Comparison of ENCODE assay signal across 12 cellular contexts in the genomic region with DNA sequence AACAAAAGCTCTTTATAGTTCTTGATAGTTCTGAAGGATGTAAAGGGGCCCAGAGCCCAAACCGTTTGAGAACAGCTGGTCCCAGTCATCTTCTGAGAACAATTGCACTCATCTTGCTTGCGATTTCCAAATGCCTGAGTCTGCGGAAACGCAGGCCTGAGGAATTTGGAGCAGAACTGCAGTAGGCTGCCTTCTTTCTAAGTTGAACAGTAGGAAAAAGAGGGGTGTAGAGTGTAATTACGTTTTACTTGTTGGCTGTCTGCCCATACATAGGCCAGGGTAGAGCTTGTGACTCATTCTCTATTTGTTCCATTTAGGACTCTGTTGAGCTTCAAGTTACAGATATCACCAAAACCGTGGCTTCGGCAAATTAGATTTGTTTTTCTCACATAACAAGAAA. TPM values are rescaled to one million over a fixed set of nuclear protein-coding genes. Genes with fewer than 3 reads are reported as not detected.
DNase-seq lines count a peak whose midpoint lies in the region; ATAC-seq and TF ChIP-seq lines count a peak whose summit lies in the region.
"Had no signal": no experiment of that assay in that cellular context is flagged by ENCODE, and none has a peak within 500 bp of the region (broad histone marks: within the 10 kb centered on the region; RNA-seq: fewer than 3 reads in every experiment).

No MANE protein-coding gene starts in this region.

- no peak overlapping the region for H2AK5ac ChIP-seq in H9 (ENCODE audit: insufficient read length, low read length)

- no peak overlapping the region for H3K18ac ChIP-seq in H9 (ENCODE audit: insufficient read length, low read depth, low read length)

- no peak overlapping the region for H2BK15ac ChIP-seq in H9 (ENCODE audit: low read depth, low read length)

- H3K4me1 Mint-ChIP-seq in effector memory CD8-positive, alpha-beta T cell (ENCODE audit: low read depth in 2 of 2), result no peaks in the 10 kb centered on the region
- peaks cover 9 to 19% of the 10 kb centered on the region in 2 experiments for H3K4me1 Mint-ChIP-seq in H9

- H3K27me3 ChIP-seq in H9 (ENCODE audit: insufficient read depth, low read length), result no peaks in the 10 kb centered on the region

- no CpG with 5 or more reads among the region's 7 CpGs for WGBS in H9 (ENCODE audit: extremely low coverage, insufficient read length, low lambda C conversion rate)

- H3T11ph ChIP-seq in H9 (ENCODE audit: low read length), result no peak overlapping the region

- no peak overlapping the region for H3K9ac ChIP-seq in H9 (ENCODE audit: extremely low read depth, insufficient read length, low read length)

- peaks cover 7% of the 10 kb centered on the region for H3K9me3 ChIP-seq in H9 (ENCODE audit: control insufficient read depth, low read depth, low read length)

- no peak overlapping the region for H2BK20ac ChIP-seq in H9 (ENCODE audit: low read depth, low read length, poor library complexity, severe bottlenecking)

- no peak overlapping the region for H2AFZ ChIP-seq in H9 (ENCODE audit: low read length)

- no peaks in the 10 kb centered on the region for H3K79me2 ChIP-seq in H9 (ENCODE audit: insufficient read depth, low read length)

- no peak overlapping the region for H4K91ac ChIP-seq in H9 (ENCODE audit: insufficient read length, low read depth, low read length)

- H4K8ac ChIP-seq in H9 (replicated peaks; ENCODE audit: insufficient read length, low read depth, low read length), result no peak overlapping the region

- no peaks in the 10 kb centered on the region for H3K79me1 ChIP-seq in H9 (ENCODE audit: insufficient read depth, low read depth, low read length, poor library complexity, severe bottlenecking)

- H2BK120ac ChIP-seq in H9 (ENCODE audit: low read depth, low read length, poor library complexity, severe bottlenecking), result no peak overlapping the region

- H4K5ac ChIP-seq in H9 (ENCODE audit: insufficient read length, low read depth, low read length), result no peak overlapping the region

- H4K20me1 ChIP-seq in H9 (ENCODE audit: control insufficient read depth, insufficient read depth, insufficient read length), result no peaks in the 10 kb centered on the region

- no peak overlapping the region for H2BK12ac ChIP-seq in H9 (ENCODE audit: insufficient read length, low read depth, low read length)

- no peak overlapping the region for H3K4ac ChIP-seq in H9 (ENCODE audit: low read depth, low read length)

- no peak overlapping the region for H3K4me3 Mint-ChIP-seq in effector memory CD8-positive, alpha-beta T cell
- H3K4me3 Mint-ChIP-seq in H9, result no peak overlapping the region

- peak; percentile 62 for ATAC-seq in omental fat pad (ENCODE audit: low FRiP score)
- ATAC-seq in effector memory CD8-positive, alpha-beta T cell (replicated peaks), result no peak

- no peaks in the 10 kb centered on the region for H3K4me1 ChIP-seq in H9 (ENCODE audit: insufficient read depth, low read length)

- H3K23ac ChIP-seq in H9 (ENCODE audit: insufficient read length, low read depth, low read length), result no peak overlapping the region

- H3K9me3 Mint-ChIP-seq in effector memory CD8-positive, alpha-beta T cell, result peaks cover 0 to 2% of the 10 kb centered on the region in 2 donors
- peaks cover 11 to 18% of the 10 kb centered on the region in 2 experiments for H3K9me3 Mint-ChIP-seq in H9

- H3K27ac ChIP-seq in H9 (ENCODE audit: insufficient read length, low read depth, low read length), result no peak overlapping the region

- H3K4me2 ChIP-seq in H9 (ENCODE audit: insufficient read depth, insufficient read length, low read length), result no peak overlapping the region

- H3K27ac Mint-ChIP-seq in effector memory CD8-positive, alpha-beta T cell, result no peak overlapping the region
- no peak overlapping the region for H3K27ac Mint-ChIP-seq in H9

- in situ Hi-C loops in ACHN (cut with HindIII; ENCODE audit: low pct_ligation_motif_present, low pct_unique_long_range_greater_than_20kb, low sequenced_read_pairs), result no loop called here

- peaks cover 10 to 11% of the 10 kb centered on the region in 2 donors for H3K27me3 Mint-ChIP-seq in effector memory CD8-positive, alpha-beta T cell
- peaks cover 4% of the 10 kb centered on the region; the same call in 1 of the 2 replicates for H3K27me3 Mint-ChIP-seq in H9 (ENCODE audit: low read depth)

- H3K36me3 Mint-ChIP-seq in effector memory CD8-positive, alpha-beta T cell (ENCODE audit: insufficient read depth), result no peaks in the 10 kb centered on the region
- H3K36me3 Mint-ChIP-seq in H9 (ENCODE audit: insufficient read depth in 1 of 3, low read depth in 3 of 3), result peaks cover 0 to 15% (median 8%) of the 10 kb centered on the region in 3 experiments; a peak in 5 of 7 replicates

- H3K4me3 ChIP-seq in fibroblast of pulmonary artery (replicated peaks; ENCODE audit: low read depth, low read length), result peak overlapping the region; percentile 4

- no peak overlapping the region for H3K56ac ChIP-seq in H9 (ENCODE audit: insufficient read length, low read depth, low read length)

- no peak overlapping the region for H3K14ac ChIP-seq in H9 (ENCODE audit: insufficient read depth, low read length)

- H2BK5ac ChIP-seq in H9 (ENCODE audit: insufficient read length, low read length), result no peak overlapping the region

- no peaks in the 10 kb centered on the region for H3K23me2 ChIP-seq in H9 (ENCODE audit: insufficient read length, low read depth, low read length, poor library complexity, severe bottlenecking)

- TF ChIP-seq CTCF in fibroblast of pulmonary artery (IDR thresholded peaks at IDR 0.05; ENCODE audit: low read length, missing control alignments) (no peak), omental fat pad (IDR thresholded peaks at IDR 0.05) (no peak), H9 (conservative IDR thresholded peaks at IDR 0.05) (no peak)

- DNase-seq in DMS 273 (lab: John Stamatoyannopoulos, UW; ENCODE audit: unreplicated experiment), result peak; percentile 48
- peak; percentile 21 for DNase-seq in NCI-H69 (lab: John Stamatoyannopoulos, UW)
- peak; percentile 99 for DNase-seq in fibroblast of pulmonary artery (ENCODE audit: low read depth)
- DNase-seq in omental fat pad (ENCODE audit: low spot score), result no peak
- DNase-seq in effector memory CD8-positive, alpha-beta T cell, result no peak
- DNase-seq in kidney glomerular epithelial cell (lab: John Stamatoyannopoulos, UW), result no peak
- no peak for DNase-seq in H9
- DNase-seq in ACHN, result no peak
- DNase-seq: activated T-cell treated with anti-CD3 and anti-CD28 coated beads, Interleukin-2, amount 50 U/mL, for 1 hour; DND-41; NCI-H748 treated with DMSO at 0.1 percent for 48 hours; retina had no signal

RNA-seq across cellular contexts. Expression of a gene that starts 42.0 kb away (rescaled TPM):
- total RNA-seq in omental fat pad (10 to 100 TPM; 15.7 to 29.0 (median 19.3) TPM), H9 (2021) (7.0 and 7.4 TPM in 2 replicates)

Comparison
In these comparisons a context has a peak if more than half of its experiments do, and no peak if none do; other contexts are left out.
1. DNase-seq: peak in DMS 273 (single experiment), NCI-H69 (single experiment) and fibroblast of pulmonary artery (single experiment); none in omental fat pad (single experiment), effector memory CD8-positive, alpha-beta T cell (0 of 3), kidney glomerular epithelial cell (single experiment), H9 (single experiment) and ACHN (single experiment).